Comparison of ENCODE assay signal across 8 cellular contexts in the genomic region with DNA sequence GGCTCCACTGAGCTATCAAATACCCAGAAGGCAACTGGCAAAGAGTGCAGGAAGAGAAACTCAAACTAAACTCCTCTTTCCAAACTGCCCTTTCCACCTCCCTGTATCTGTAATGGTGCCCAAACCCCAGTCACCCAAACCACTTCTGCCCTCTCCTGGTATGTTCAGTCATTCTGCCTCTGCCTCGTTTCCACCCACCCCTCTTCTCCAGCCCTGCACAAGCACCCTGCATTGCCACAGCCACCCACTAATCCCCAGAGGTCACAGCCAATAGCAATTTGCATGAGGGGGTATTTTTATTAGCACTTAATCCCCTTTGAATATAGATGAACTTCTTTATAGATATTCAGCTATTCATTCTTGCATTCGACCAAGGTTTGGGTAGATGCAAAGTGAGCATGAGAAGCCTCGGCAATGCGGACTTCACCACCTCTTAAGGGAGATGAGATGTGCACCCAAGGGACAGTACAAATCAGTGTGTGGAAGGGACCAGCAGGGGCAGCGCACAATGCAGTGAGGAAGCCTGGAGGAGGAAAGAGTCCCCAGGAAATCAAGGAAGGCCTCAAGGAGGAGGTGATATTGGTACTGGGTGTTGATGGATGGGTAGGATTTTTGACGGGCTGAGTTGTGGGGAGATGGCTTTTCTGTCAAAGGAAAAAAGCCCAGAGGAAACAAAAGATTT. TPM values are rescaled to one million over a fixed set of nuclear protein-coding genes. Genes with fewer than 3 reads are reported as not detected.
DNase-seq lines count a peak whose midpoint lies in the region; FAIRE-seq and TF ChIP-seq lines count a peak whose summit lies in the region.

No MANE protein-coding gene starts in this region.

- no peak for TF ChIP-seq POLR2A in H54 (IDR thresholded peaks at IDR 0.05; ENCODE audit: low read depth, low read length)

- DNase-seq in SIG-M5 treated with dmso at 0.1 percent for 504 hours (lab: John Stamatoyannopoulos, UW; ENCODE audit: unreplicated experiment) (peak; percentile 78), SIG-M5 (lab: John Stamatoyannopoulos, UW) (no peak), H54 (ENCODE audit: insufficient read length, low spot score) (peak; percentile 12), NCI-H146 (lab: John Stamatoyannopoulos, UW) (peak; percentile 9), activated T-cell treated with anti-CD3 and anti-CD28 coated beads for 1 hour (ENCODE audit: low read depth) (peak; percentile 40), germinal center (ENCODE audit: low spot score) (peak; percentile 89), small intestine (no peak)
- peak; percentile 36 for DNase-seq in stimulated activated CD4-positive, alpha-beta T cell treated with anti-CD3 and anti-CD28 coated beads, Interleukin-2, amount 100 ng/mL, for 4 hours (ENCODE audit: low read depth)

- H3K36me3 ChIP-seq in small intestine (ENCODE audit: control insufficient read depth in 2 of 2, insufficient read depth in 2 of 2, low read length in 2 of 2) = no peaks in the 10 kb centered on the region

- H3K27ac ChIP-seq in small intestine (ENCODE audit: low read depth in 1 of 2, low read length in 1 of 2) = no peak overlapping the region

- FAIRE-seq in H54 (lab: Jason Lieb, UNC) (no peak), small intestine (lab: Jason Lieb, UNC) (no peak)

- no peaks in the 10 kb centered on the region for H3K4me1 ChIP-seq in small intestine (ENCODE audit: control insufficient read depth in 2 of 2, insufficient read depth in 1 of 2, low read depth in 1 of 2, low read length in 1 of 2)

- 70 to 76% (median 76%) methylated on average over 6 of the region's 6 CpGs for WGBS in small intestine, 3 donors

- no peaks in the 10 kb centered on the region for H3K9me3 ChIP-seq in small intestine (ENCODE audit: control insufficient read depth, low read depth)

- no peak overlapping the region for H3K4me3 ChIP-seq in small intestine (ENCODE audit: low read depth in 1 of 2, low read length in 2 of 2)

- H3K27me3 ChIP-seq in small intestine (ENCODE audit: control insufficient read depth in 2 of 2, insufficient read depth in 2 of 2, low read length in 2 of 2) = no peaks in the 10 kb centered on the region

RNA-seq across cellular contexts. Expression of a gene that starts 12.4 kb away (rescaled TPM):
- polyA plus RNA-seq in small intestine = under 1 TPM in 2 of 3 donors, not detected in 1; 0.04 to 0.54 TPM

RNA-seq across cellular contexts. Expression of a gene that starts 28.6 kb away (rescaled TPM):
- 10 to 100 TPM in 2 of 3 donors, 1 to 10 TPM in 1; 9.3 to 26.4 (median 14.6) TPM for polyA plus RNA-seq in small intestine

RNA-seq across cellular contexts. Expression of a gene that starts 29.2 kb away (rescaled TPM):
- not detected for polyA plus RNA-seq in small intestine

Comparison
In these comparisons a context has a peak if more than half of its experiments do, and no peak if none do; other contexts are left out.
1. DNase-seq: peak in SIG-M5 treated with dmso at 0.1 percent for 504 hours (single experiment), H54 (single experiment), NCI-H146 (single experiment), activated T-cell treated with anti-CD3 and anti-CD28 coated beads for 1 hour (single experiment), germinal center (single experiment) and stimulated activated CD4-positive, alpha-beta T cell treated with anti-CD3 and anti-CD28 coated beads, Interleukin-2, amount 100 ng/mL, for 4 hours (single experiment); none in SIG-M5 (single experiment) and small intestine (single experiment).